ENCODE assay signal across 11 cellular contexts in the genomic region with DNA sequence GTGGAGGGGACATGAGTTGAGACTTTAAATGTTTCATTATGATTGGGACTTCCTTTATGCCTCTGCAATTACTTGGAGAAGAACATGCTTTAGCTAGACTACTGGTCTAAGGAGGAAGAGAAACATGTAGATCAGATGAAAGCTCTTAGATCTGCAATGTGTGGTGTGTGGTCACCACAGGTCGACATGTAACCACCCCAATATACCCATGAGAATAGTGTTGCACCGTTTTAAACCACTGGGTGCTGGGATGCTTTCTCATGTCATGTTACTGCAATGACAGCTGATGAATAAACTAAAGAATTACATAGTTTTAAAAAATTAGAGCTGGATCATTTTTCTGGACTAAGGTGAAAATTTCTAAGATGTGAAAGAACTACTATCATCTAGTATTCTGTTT.
A peak's percentile ranks its signal among the peaks of the same experiment; 100 is the strongest.
DNase-seq lines count a peak whose midpoint lies in the region; ATAC-seq and TF ChIP-seq lines count a peak whose summit lies in the region.
"Had no signal": no experiment of that assay in that cellular context is flagged by ENCODE, and none has a peak within 500 bp of the region (broad histone marks: within the 10 kb centered on the region; RNA-seq: fewer than 3 reads in every experiment).

No MANE protein-coding gene starts in this region.

- H3K9me3 ChIP-seq in left lung = no peaks in the 10 kb centered on the region

- intact Hi-C loops in activated CD8-positive, alpha-beta T cell treated with anti-CD3 and anti-CD28 coated beads for 36 hours (cut with micrococcal nuclease) = no loop called here
- intact Hi-C loops in left lung (cut with DNase I) = no loop called here

- no peaks in the 10 kb centered on the region for H3K27me3 Mint-ChIP-seq in activated CD8-positive, alpha-beta T cell treated with anti-CD3 and anti-CD28 coated beads for 36 hours

- H3K4me1 ChIP-seq in left lung = no peaks in the 10 kb centered on the region

- H3K36me3 Mint-ChIP-seq in activated CD8-positive, alpha-beta T cell treated with anti-CD3 and anti-CD28 coated beads for 36 hours (ENCODE audit: low read depth) = no peaks in the 10 kb centered on the region

- no peaks in the 10 kb centered on the region for H3K4me1 Mint-ChIP-seq in activated CD8-positive, alpha-beta T cell treated with anti-CD3 and anti-CD28 coated beads for 36 hours (ENCODE audit: low read depth)

- peak; percentile 33 for DNase-seq in GM10266 (ENCODE audit: extremely low spot score)
- DNase-seq in NOMO-1 treated with dmso at 0.1 percent for 144 hours (lab: John Stamatoyannopoulos, UW; ENCODE audit: unreplicated experiment) = no peak
- DNase-seq in activated CD8-positive, alpha-beta T cell treated with anti-CD3 and anti-CD28 coated beads for 36 hours = no peak
- DNase-seq in left lung = no peak
- DNase-seq in COR-L47 (lab: John Stamatoyannopoulos, UW) = no peak
- DNase-seq: GDM1, PC-3, T-helper 9 cell had no signal

- H3K4me3 Mint-ChIP-seq in activated CD8-positive, alpha-beta T cell treated with anti-CD3 and anti-CD28 coated beads for 36 hours = no peak overlapping the region

- TF ChIP-seq CTCF in GM10266 (IDR thresholded peaks at IDR 0.05; ENCODE audit: control insufficient read depth, insufficient read depth, low read depth, missing control alignments) (no peak), left lung (IDR thresholded peaks at IDR 0.05) (no peak)
- no peak for TF ChIP-seq CTCF in activated CD8-positive, alpha-beta T cell treated with anti-CD3 and anti-CD28 coated beads for 36 hours (IDR thresholded peaks at IDR 0.05)

- H3K27ac ChIP-seq in left lung = no peak overlapping the region

- H3K27me3 ChIP-seq in left lung = no peaks in the 10 kb centered on the region

- CTCF ChIA-PET in activated CD8-positive, alpha-beta T cell treated with anti-CD3 and anti-CD28 coated beads for 36 hours (lab: Charles Lee) = no interaction called here

- no peak overlapping the region for H3K4me3 ChIP-seq in left lung

- H3K9me3 Mint-ChIP-seq in activated CD8-positive, alpha-beta T cell treated with anti-CD3 and anti-CD28 coated beads for 36 hours = peaks cover 1% of the 10 kb centered on the region

- H3K36me3 ChIP-seq in left lung = no peaks in the 10 kb centered on the region

- ATAC-seq in GM19351 (IDR thresholded peaks at IDR 0.05; ENCODE audit: unreplicated experiment) (peak; percentile 99), HG02642 (IDR thresholded peaks at IDR 0.05; ENCODE audit: poor library complexity, unreplicated experiment) (peak; percentile 100), HG03432 (IDR thresholded peaks at IDR 0.05; ENCODE audit: unreplicated experiment) (peak; percentile 100), left lung (no peak)
- ATAC-seq in activated CD8-positive, alpha-beta T cell treated with anti-CD3 and anti-CD28 coated beads for 36 hours = no peak
- ATAC-seq: PC-3 had no signal

- H3K27ac Mint-ChIP-seq in activated CD8-positive, alpha-beta T cell treated with anti-CD3 and anti-CD28 coated beads for 36 hours = no peak overlapping the region

- POLR2A ChIA-PET in activated CD8-positive, alpha-beta T cell treated with anti-CD3 and anti-CD28 coated beads for 36 hours (lab: Charles Lee) = no interaction called here

Comparison
In these comparisons a context has a peak if more than half of its experiments do, and no peak if none do; other contexts are left out.
1. ATAC-seq: peak in GM19351 (single experiment), HG02642 (single experiment) and HG03432 (single experiment); none in activated CD8-positive, alpha-beta T cell treated with anti-CD3 and anti-CD28 coated beads for 36 hours (single experiment) and left lung (single experiment).